Comparison of ENCODE assay signal across 8 cellular contexts in the genomic region with DNA sequence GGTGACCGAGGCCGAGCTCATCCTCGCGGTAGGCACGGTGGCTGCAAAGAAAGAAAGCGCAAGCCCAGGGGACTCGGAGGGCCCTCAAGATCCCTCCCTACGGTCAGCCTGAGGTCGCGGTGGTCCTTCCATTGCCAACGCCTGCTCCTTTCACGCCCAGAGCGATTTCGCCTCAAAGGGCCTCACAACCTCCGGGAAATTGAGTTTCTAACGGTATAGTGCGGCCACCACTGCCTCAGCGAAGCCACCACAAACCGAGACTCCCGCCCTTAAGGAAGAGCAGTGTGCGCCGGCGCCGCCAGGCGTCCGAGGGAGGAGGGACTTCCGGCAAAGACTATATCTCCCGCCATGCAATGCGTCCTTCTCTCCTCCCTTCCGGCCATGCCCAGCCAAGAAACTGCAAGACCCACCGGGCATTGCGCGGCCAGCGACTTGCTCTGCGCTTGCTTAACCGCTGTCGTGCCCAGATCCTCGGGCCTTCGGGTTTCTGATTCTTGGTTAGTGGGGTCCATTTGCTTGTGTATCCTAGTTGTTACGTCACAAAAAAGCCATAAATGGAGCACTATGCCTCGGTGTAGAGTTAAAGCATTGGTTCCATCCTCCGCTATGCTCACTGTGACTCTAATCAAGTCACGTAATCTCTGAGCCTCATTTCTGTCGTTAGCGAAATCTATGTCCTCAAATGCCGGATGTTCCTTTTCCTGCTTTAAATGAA.
DNase-seq lines count a peak whose midpoint lies in the region; ATAC-seq lines count a peak whose summit lies in the region.

A gene with protein sequence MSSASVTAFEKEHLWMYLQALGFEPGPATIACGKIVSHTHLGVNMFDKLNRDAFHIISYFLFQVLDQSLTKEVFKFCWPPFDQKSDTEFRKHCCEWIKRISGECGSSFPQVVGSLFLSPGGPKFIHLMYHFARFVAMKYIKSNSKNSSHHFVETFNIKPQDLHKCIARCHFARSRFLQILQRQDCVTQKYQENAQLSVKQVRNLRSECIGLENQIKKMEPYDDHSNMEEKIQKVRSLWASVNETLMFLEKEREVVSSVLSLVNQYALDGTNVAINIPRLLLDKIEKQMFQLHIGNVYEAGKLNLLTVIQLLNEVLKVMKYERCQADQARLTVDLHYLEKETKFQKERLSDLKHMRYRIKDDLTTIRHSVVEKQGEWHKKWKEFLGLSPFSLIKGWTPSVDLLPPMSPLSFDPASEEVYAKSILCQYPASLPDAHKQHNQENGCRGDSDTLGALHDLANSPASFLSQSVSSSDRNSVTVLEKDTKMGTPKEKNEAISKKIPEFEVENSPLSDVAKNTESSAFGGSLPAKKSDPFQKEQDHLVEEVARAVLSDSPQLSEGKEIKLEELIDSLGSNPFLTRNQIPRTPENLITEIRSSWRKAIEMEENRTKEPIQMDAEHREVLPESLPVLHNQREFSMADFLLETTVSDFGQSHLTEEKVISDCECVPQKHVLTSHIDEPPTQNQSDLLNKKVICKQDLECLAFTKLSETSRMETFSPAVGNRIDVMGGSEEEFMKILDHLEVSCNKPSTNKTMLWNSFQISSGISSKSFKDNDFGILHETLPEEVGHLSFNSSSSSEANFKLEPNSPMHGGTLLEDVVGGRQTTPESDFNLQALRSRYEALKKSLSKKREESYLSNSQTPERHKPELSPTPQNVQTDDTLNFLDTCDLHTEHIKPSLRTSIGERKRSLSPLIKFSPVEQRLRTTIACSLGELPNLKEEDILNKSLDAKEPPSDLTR (minus strand): TSS at position 274 of the 715 bp plus-strand sequence. CDS start 253 bp downstream, at position 21.

- DNase-seq in AML-193 (lab: John Stamatoyannopoulos, UW) (peak; percentile 96 to 98), NCI-H446 treated with DMSO at 0.1 percent for 48 hours (lab: John Stamatoyannopoulos, UW) (peak; percentile 94), cerebellar cortex (ENCODE audit: low spot score) (peak; percentile 96), iris pigment epithelial cell (ENCODE audit: low read depth) (peak; percentile 99)
- peak; percentile 67 to 75 for DNase-seq in stimulated activated CD4-positive, alpha-beta T cell treated with anti-CD3 and anti-CD28 coated beads, Interleukin-12 subunit alpha, Interleukin-12 subunit beta, amount 100 ng/mL, for 24 hours (ENCODE audit: low read depth in 2 of 2)

- ATAC-seq in GM19035 (IDR thresholded peaks at IDR 0.05; ENCODE audit: unreplicated experiment): peak; percentile 98
- ATAC-seq in HG03354 (IDR thresholded peaks at IDR 0.05; ENCODE audit: poor library complexity, severe bottlenecking, unreplicated experiment): peak; percentile 99
- ATAC-seq in activated CD4-positive, CD25-positive, alpha-beta regulatory T cell treated with anti-CD3 and anti-CD28 coated beads, Interleukin-2, amount 50 U/mL, for 24 hours: peak; percentile 96 to 97

Comparison
In these comparisons a context has a peak if more than half of its experiments do, and no peak if none do; other contexts are left out.
1. Peak in every context shown above with its lines: DNase-seq and ATAC-seq.